In genomic region chr12:124740691-124741137, GRCh38 we compare ENCODE assay signal across 10 cellular contexts.
A peak's percentile ranks its signal among the peaks of the same experiment; 100 is the strongest.
DNase-seq lines count a peak whose midpoint lies in the region; TF ChIP-seq lines count a peak whose summit lies in the region.
"Had no signal": no experiment of that assay in that cellular context is flagged by ENCODE, and none has a peak within 500 bp of the region (broad histone marks: within the 10 kb centered on the region; RNA-seq: fewer than 3 reads in every experiment).

No MANE protein-coding gene starts in this region.

- no peaks in the 10 kb centered on the region for H3K9me3 Mint-ChIP-seq in activated naive CD8-positive, alpha-beta T cell treated with anti-CD3 and anti-CD28 coated beads for 36 hours
- H3K9me3 Mint-ChIP-seq: central memory CD8-positive, alpha-beta T cell had no signal

- peak; percentile 17 for DNase-seq in activated T-cell treated with anti-CD3 and anti-CD28 coated beads for 4 hours
- DNase-seq in activated T-cell treated with anti-CD3 and anti-CD28 coated beads, Interleukin-2, amount 50 U/mL, for 1 hour, result no peak
- DNase-seq in activated naive CD8-positive, alpha-beta T cell treated with anti-CD3 and anti-CD28 coated beads for 36 hours, result peak; percentile 36
- no peak for DNase-seq in kidney epithelial cell (ENCODE audit: low read depth)
- no peak for DNase-seq in NCI-H2227 treated with DMSO at 0.1 percent for 48 hours (lab: John Stamatoyannopoulos, UW)
- DNase-seq in NCI-H2107 treated with DMSO at 0.1 percent for 48 hours (lab: John Stamatoyannopoulos, UW; ENCODE audit: unreplicated experiment), result no peak
- no peak for DNase-seq in SKM-1 (lab: John Stamatoyannopoulos, UW; ENCODE audit: unreplicated experiment)

- H3K4me3 ChIP-seq in kidney epithelial cell (ENCODE audit: low read depth, low read length), result no peak overlapping the region
- no peak overlapping the region for H3K4me3 ChIP-seq in stomach smooth muscle (ENCODE audit: low read length in 2 of 2)
- H3K4me3 ChIP-seq: SK-N-MC had no signal

- H3K4me1 Mint-ChIP-seq in activated naive CD8-positive, alpha-beta T cell treated with anti-CD3 and anti-CD28 coated beads for 36 hours, result peaks cover 35% of the 10 kb centered on the region

- H3K27ac Mint-ChIP-seq in activated naive CD8-positive, alpha-beta T cell treated with anti-CD3 and anti-CD28 coated beads for 36 hours, result no peak overlapping the region

- H3K4me1 ChIP-seq in stomach smooth muscle (ENCODE audit: control insufficient read depth, insufficient read depth, low read length), result peaks cover 45% of the 10 kb centered on the region

- peak; percentile 24 for TF ChIP-seq CTCF in kidney epithelial cell (IDR thresholded peaks at IDR 0.05; ENCODE audit: insufficient read depth, low read length, poor library complexity, severe bottlenecking)

- no peaks in the 10 kb centered on the region for H3K9me3 ChIP-seq in stomach smooth muscle (ENCODE audit: control insufficient read depth in 2 of 2, low read length in 2 of 2)

- peaks cover 9% of the 10 kb centered on the region for H3K27me3 Mint-ChIP-seq in activated naive CD8-positive, alpha-beta T cell treated with anti-CD3 and anti-CD28 coated beads for 36 hours

- H3K36me3 ChIP-seq in kidney epithelial cell (ENCODE audit: control insufficient read depth, insufficient read depth, low read length) (no peaks in the 10 kb centered on the region), stomach smooth muscle (ENCODE audit: control insufficient read depth in 2 of 2, insufficient read depth in 2 of 2, low read length in 2 of 2) (peaks cover 0 to 4% of the 10 kb centered on the region in 2 donors)

- H3K27me3 ChIP-seq in kidney epithelial cell (ENCODE audit: control insufficient read depth, insufficient read depth, low read length), result no peaks in the 10 kb centered on the region
- H3K27me3 ChIP-seq in stomach smooth muscle (ENCODE audit: control insufficient read depth in 1 of 2, insufficient read depth in 2 of 2, low read length in 2 of 2), result no peaks in the 10 kb centered on the region

- H3K9ac ChIP-seq in stomach smooth muscle (ENCODE audit: low read length in 2 of 2), result peak overlapping the region in 1 of 2 donors; percentile 16

- no peak overlapping the region for H3K4me3 Mint-ChIP-seq in activated naive CD8-positive, alpha-beta T cell treated with anti-CD3 and anti-CD28 coated beads for 36 hours
- H3K4me3 Mint-ChIP-seq: central memory CD8-positive, alpha-beta T cell had no signal

- peak overlapping the region; percentile 97 for H3K27ac ChIP-seq in stomach smooth muscle (ENCODE audit: low read length)
- H3K27ac ChIP-seq: SK-N-MC had no signal

- peaks cover 1% of the 10 kb centered on the region for H3K36me3 Mint-ChIP-seq in activated naive CD8-positive, alpha-beta T cell treated with anti-CD3 and anti-CD28 coated beads for 36 hours

Comparison
In these comparisons a context has a peak if more than half of its experiments do, and no peak if none do; other contexts are left out.
1. DNase-seq: peak in activated T-cell treated with anti-CD3 and anti-CD28 coated beads for 4 hours (single experiment) and activated naive CD8-positive, alpha-beta T cell treated with anti-CD3 and anti-CD28 coated beads for 36 hours (single experiment); none in activated T-cell treated with anti-CD3 and anti-CD28 coated beads, Interleukin-2, amount 50 U/mL, for 1 hour (single experiment), kidney epithelial cell (single experiment), NCI-H2227 treated with DMSO at 0.1 percent for 48 hours (single experiment), NCI-H2107 treated with DMSO at 0.1 percent for 48 hours (single experiment) and SKM-1 (single experiment).